In the genomic region with DNA sequence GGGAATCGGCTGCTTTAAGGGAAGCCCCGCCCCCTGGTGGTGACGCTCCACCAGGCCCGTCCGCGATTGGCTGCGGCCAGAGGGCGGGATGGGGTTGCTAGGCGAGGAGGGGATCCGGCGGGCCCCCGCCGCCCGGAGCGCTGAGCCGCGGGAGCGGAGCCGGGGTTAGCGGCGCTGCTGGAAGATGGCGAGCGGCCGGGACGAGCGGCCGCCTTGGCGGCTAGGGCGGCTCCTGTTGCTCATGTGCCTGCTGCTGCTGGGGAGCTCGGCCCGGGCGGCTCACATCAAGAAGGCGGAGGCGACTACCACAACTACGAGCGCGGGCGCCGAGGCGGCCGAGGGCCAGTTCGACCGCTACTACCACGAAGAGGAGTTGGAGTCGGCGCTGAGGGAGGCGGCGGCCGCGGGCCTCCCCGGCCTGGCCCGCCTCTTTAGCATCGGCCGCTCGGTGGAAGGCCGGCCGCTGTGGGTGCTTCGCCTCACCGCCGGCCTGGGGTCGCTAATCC, we compare ENCODE assay signal across 1 cellular context.
TF ChIP-seq lines count a peak whose summit lies in the region.

A gene (plus strand): TSS at position 131 of the 506 bp plus-strand sequence. CDS start 54 bp downstream, at position 185.

TF ChIP-seq in HepG2, 621 proteins besides CTCF, POLR2A, EP300 and RAD21 (continued from another document and continues in another):
- TF ChIP-seq, protein P1, sequence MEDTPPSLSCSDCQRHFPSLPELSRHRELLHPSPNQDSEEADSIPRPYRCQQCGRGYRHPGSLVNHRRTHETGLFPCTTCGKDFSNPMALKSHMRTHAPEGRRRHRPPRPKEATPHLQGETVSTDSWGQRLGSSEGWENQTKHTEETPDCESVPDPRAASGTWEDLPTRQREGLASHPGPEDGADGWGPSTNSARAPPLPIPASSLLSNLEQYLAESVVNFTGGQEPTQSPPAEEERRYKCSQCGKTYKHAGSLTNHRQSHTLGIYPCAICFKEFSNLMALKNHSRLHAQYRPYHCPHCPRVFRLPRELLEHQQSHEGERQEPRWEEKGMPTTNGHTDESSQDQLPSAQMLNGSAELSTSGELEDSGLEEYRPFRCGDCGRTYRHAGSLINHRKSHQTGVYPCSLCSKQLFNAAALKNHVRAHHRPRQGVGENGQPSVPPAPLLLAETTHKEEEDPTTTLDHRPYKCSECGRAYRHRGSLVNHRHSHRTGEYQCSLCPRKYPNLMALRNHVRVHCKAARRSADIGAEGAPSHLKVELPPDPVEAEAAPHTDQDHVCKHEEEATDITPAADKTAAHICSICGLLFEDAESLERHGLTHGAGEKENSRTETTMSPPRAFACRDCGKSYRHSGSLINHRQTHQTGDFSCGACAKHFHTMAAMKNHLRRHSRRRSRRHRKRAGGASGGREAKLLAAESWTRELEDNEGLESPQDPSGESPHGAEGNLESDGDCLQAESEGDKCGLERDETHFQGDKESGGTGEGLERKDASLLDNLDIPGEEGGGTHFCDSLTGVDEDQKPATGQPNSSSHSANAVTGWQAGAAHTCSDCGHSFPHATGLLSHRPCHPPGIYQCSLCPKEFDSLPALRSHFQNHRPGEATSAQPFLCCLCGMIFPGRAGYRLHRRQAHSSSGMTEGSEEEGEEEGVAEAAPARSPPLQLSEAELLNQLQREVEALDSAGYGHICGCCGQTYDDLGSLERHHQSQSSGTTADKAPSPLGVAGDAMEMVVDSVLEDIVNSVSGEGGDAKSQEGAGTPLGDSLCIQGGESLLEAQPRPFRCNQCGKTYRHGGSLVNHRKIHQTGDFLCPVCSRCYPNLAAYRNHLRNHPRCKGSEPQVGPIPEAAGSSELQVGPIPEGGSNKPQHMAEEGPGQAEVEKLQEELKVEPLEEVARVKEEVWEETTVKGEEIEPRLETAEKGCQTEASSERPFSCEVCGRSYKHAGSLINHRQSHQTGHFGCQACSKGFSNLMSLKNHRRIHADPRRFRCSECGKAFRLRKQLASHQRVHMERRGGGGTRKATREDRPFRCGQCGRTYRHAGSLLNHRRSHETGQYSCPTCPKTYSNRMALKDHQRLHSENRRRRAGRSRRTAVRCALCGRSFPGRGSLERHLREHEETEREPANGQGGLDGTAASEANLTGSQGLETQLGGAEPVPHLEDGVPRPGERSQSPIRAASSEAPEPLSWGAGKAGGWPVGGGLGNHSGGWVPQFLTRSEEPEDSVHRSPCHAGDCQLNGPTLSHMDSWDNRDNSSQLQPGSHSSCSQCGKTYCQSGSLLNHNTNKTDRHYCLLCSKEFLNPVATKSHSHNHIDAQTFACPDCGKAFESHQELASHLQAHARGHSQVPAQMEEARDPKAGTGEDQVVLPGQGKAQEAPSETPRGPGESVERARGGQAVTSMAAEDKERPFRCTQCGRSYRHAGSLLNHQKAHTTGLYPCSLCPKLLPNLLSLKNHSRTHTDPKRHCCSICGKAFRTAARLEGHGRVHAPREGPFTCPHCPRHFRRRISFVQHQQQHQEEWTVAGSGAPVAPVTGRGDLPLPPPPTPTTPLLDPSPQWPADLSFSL (CRISPR knock-in tag; IDR thresholded peaks at IDR 0.05), result no peak
- TF ChIP-seq HOXA5 (CRISPR knock-in tag; IDR thresholded peaks at IDR 0.05) (peak; percentile 90), ZNF724P (CRISPR knock-in tag; IDR thresholded peaks at IDR 0.05; ENCODE audit: borderline replicate concordance) (no peak), TOPORS (CRISPR knock-in tag; IDR thresholded peaks at IDR 0.05) (no peak), HNF4G (IDR thresholded peaks at IDR 0.05; ENCODE audit: borderline replicate concordance, low read depth, low read length) (no peak), HNF4G (CRISPR knock-in tag; IDR thresholded peaks at IDR 0.05; ENCODE audit: borderline replicate concordance, low read depth) (no peak), ZFAT (CRISPR knock-in tag; conservative IDR thresholded peaks at IDR 0.05) (no peak), HMG20B (CRISPR knock-in tag; conservative IDR thresholded peaks at IDR 0.05) (no peak), ZBTB38 (CRISPR knock-in tag; IDR thresholded peaks at IDR 0.05) (0 out of 2 replicates have a peak, but pooled peaks have one; percentile 7), CHD2 (IDR thresholded peaks at IDR 0.05; ENCODE audit: low read depth, low read length) (no peak), ZNF773 (CRISPR knock-in tag; IDR thresholded peaks at IDR 0.05; ENCODE audit: borderline replicate concordance) (no peak; the same call in 1 of the 2 replicates), NPAS2 (CRISPR knock-in tag; IDR thresholded peaks at IDR 0.05; ENCODE audit: borderline replicate concordance) (no peak), PHF8 (CRISPR knock-in tag; IDR thresholded peaks at IDR 0.05) (peak; percentile 81), SIX1 (CRISPR knock-in tag; IDR thresholded peaks at IDR 0.05; ENCODE audit: borderline replicate concordance) (no peak), FOXA3 (CRISPR knock-in tag; IDR thresholded peaks at IDR 0.05) (peak; percentile 53), NFYB (CRISPR knock-in tag; IDR thresholded peaks at IDR 0.05) (peak; percentile 83), ZNF557 (CRISPR knock-in tag; IDR thresholded peaks at IDR 0.05) (0 out of 2 replicates have a peak, but pooled peaks have one; percentile 41), KMT2A (CRISPR knock-in tag; IDR thresholded peaks at IDR 0.05) (peak; percentile 91), SKI (IDR thresholded peaks at IDR 0.05; ENCODE audit: partially characterized antibody) (no peak), ZNF451 (CRISPR knock-in tag; IDR thresholded peaks at IDR 0.05) (no peak), KDM1A (CRISPR knock-in tag; IDR thresholded peaks at IDR 0.05) (no peak), ZNF510 (CRISPR knock-in tag; IDR thresholded peaks at IDR 0.05; ENCODE audit: low read depth) (no peak), TCF12 (IDR thresholded peaks at IDR 0.05) (no peak), TCF12 (CRISPR knock-in tag; IDR thresholded peaks at IDR 0.05) (peak; percentile 66; the same call in 1 of the 2 replicates), NCOA5 (CRISPR knock-in tag; IDR thresholded peaks at IDR 0.05) (no peak), IKZF4 (CRISPR knock-in tag; IDR thresholded peaks at IDR 0.05; ENCODE audit: borderline replicate concordance, low read depth, not compliant biosample characterization) (no peak), ZNF367 (CRISPR knock-in tag; IDR thresholded peaks at IDR 0.05; ENCODE audit: borderline replicate concordance) (no peak; the same call in 1 of the 2 replicates), PAWR (CRISPR knock-in tag; IDR thresholded peaks at IDR 0.05; ENCODE audit: borderline replicate concordance) (no peak), NFE2 (CRISPR knock-in tag; IDR thresholded peaks at IDR 0.05) (no peak), HOXD1 (CRISPR knock-in tag; IDR thresholded peaks at IDR 0.05) (peak; percentile 57; the same call in 1 of the 2 replicates), BRD4 (CRISPR knock-in tag; IDR thresholded peaks at IDR 0.05) (peak; percentile 23; the same call in 1 of the 2 replicates), HIVEP1 (CRISPR knock-in tag; IDR thresholded peaks at IDR 0.05) (no peak; the same call in 1 of the 2 replicates), SP1 (IDR thresholded peaks at IDR 0.05) (no peak), SP1 (CRISPR knock-in tag; IDR thresholded peaks at IDR 0.05) (peak; percentile 96), HCFC1 (IDR thresholded peaks at IDR 0.05; ENCODE audit: low read depth, low read length) (no peak), ZNF382 (CRISPR knock-in tag; IDR thresholded peaks at IDR 0.05; ENCODE audit: borderline replicate concordance) (no peak), NFE2L1 (CRISPR knock-in tag; IDR thresholded peaks at IDR 0.05; ENCODE audit: borderline replicate concordance) (no peak), XBP1 (CRISPR knock-in tag; IDR thresholded peaks at IDR 0.05) (no peak), ZNF501 (CRISPR knock-in tag; IDR thresholded peaks at IDR 0.05) (0 out of 2 replicates have a peak, but pooled peaks have one; percentile 35), ZNF496 (CRISPR knock-in tag; IDR thresholded peaks at IDR 0.05; ENCODE audit: insufficient replicate concordance) (no peak), NFIC (IDR thresholded peaks at IDR 0.05; ENCODE audit: low read length) (no peak), FOXO1 (CRISPR knock-in tag; IDR thresholded peaks at IDR 0.05) (peak; percentile 54), EZH2 (conservative IDR thresholded peaks at IDR 0.05; ENCODE audit: low read depth, low read length) (no peak), MEF2D (CRISPR knock-in tag; IDR thresholded peaks at IDR 0.05) (no peak), KDM3A (CRISPR knock-in tag; IDR thresholded peaks at IDR 0.05; ENCODE audit: low read depth) (0 out of 2 replicates have a peak, but pooled peaks have one; percentile 17), SALL1 (CRISPR knock-in tag; IDR thresholded peaks at IDR 0.05) (peak; percentile 65; the same call in 1 of the 2 replicates), ZNF569 (CRISPR knock-in tag; IDR thresholded peaks at IDR 0.05; ENCODE audit: borderline replicate concordance) (no peak), BCL6 (CRISPR knock-in tag; IDR thresholded peaks at IDR 0.05) (no peak; the same call in none of the 2 replicates), ATF7-NPFF (CRISPR knock-in tag; IDR thresholded peaks at IDR 0.05; ENCODE audit: low read depth) (no peak), EED (CRISPR knock-in tag; IDR thresholded peaks at IDR 0.05) (peak; percentile 83; the same call in 1 of the 2 replicates), ARID2 (CRISPR knock-in tag; IDR thresholded peaks at IDR 0.05; ENCODE audit: borderline replicate concordance) (no peak), SIN3B (IDR thresholded peaks at IDR 0.05; ENCODE audit: low read length) (no peak), ZNF678 (CRISPR knock-in tag; IDR thresholded peaks at IDR 0.05) (no peak), ZSCAN21 (CRISPR knock-in tag; IDR thresholded peaks at IDR 0.05; ENCODE audit: borderline replicate concordance) (no peak)
- TF ChIP-seq, protein P2, sequence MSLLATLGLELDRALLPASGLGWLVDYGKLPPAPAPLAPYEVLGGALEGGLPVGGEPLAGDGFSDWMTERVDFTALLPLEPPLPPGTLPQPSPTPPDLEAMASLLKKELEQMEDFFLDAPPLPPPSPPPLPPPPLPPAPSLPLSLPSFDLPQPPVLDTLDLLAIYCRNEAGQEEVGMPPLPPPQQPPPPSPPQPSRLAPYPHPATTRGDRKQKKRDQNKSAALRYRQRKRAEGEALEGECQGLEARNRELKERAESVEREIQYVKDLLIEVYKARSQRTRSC (CRISPR knock-in tag; IDR thresholded peaks at IDR 0.05; ENCODE audit: low read depth), result no peak
- TF ChIP-seq, protein P3, sequence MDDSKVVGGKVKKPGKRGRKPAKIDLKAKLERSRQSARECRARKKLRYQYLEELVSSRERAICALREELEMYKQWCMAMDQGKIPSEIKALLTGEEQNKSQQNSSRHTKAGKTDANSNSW (CRISPR knock-in tag; IDR thresholded peaks at IDR 0.05; ENCODE audit: borderline replicate concordance), result 0 out of 2 replicates have a peak, but pooled peaks have one; percentile 3
- TF ChIP-seq, protein P4, sequence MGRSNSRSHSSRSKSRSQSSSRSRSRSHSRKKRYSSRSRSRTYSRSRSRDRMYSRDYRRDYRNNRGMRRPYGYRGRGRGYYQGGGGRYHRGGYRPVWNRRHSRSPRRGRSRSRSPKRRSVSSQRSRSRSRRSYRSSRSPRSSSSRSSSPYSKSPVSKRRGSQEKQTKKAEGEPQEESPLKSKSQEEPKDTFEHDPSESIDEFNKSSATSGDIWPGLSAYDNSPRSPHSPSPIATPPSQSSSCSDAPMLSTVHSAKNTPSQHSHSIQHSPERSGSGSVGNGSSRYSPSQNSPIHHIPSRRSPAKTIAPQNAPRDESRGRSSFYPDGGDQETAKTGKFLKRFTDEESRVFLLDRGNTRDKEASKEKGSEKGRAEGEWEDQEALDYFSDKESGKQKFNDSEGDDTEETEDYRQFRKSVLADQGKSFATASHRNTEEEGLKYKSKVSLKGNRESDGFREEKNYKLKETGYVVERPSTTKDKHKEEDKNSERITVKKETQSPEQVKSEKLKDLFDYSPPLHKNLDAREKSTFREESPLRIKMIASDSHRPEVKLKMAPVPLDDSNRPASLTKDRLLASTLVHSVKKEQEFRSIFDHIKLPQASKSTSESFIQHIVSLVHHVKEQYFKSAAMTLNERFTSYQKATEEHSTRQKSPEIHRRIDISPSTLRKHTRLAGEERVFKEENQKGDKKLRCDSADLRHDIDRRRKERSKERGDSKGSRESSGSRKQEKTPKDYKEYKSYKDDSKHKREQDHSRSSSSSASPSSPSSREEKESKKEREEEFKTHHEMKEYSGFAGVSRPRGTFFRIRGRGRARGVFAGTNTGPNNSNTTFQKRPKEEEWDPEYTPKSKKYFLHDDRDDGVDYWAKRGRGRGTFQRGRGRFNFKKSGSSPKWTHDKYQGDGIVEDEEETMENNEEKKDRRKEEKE (IDR thresholded peaks at IDR 0.05), result no peak
- TF ChIP-seq, protein P5, sequence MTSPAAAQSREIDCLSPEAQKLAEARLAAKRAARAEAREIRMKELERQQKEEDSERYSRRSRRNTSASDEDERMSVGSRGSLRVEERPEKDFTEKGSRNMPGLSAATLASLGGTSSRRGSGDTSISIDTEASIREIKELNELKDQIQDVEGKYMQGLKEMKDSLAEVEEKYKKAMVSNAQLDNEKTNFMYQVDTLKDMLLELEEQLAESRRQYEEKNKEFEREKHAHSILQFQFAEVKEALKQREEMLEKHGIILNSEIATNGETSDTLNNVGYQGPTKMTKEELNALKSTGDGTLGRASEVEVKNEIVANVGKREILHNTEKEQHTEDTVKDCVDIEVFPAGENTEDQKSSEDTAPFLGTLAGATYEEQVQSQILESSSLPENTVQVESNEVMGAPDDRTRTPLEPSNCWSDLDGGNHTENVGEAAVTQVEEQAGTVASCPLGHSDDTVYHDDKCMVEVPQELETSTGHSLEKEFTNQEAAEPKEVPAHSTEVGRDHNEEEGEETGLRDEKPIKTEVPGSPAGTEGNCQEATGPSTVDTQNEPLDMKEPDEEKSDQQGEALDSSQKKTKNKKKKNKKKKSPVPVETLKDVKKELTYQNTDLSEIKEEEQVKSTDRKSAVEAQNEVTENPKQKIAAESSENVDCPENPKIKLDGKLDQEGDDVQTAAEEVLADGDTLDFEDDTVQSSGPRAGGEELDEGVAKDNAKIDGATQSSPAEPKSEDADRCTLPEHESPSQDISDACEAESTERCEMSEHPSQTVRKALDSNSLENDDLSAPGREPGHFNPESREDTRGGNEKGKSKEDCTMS (CRISPR knock-in tag; conservative IDR thresholded peaks at IDR 0.05), result no peak
- TF ChIP-seq, protein P6, sequence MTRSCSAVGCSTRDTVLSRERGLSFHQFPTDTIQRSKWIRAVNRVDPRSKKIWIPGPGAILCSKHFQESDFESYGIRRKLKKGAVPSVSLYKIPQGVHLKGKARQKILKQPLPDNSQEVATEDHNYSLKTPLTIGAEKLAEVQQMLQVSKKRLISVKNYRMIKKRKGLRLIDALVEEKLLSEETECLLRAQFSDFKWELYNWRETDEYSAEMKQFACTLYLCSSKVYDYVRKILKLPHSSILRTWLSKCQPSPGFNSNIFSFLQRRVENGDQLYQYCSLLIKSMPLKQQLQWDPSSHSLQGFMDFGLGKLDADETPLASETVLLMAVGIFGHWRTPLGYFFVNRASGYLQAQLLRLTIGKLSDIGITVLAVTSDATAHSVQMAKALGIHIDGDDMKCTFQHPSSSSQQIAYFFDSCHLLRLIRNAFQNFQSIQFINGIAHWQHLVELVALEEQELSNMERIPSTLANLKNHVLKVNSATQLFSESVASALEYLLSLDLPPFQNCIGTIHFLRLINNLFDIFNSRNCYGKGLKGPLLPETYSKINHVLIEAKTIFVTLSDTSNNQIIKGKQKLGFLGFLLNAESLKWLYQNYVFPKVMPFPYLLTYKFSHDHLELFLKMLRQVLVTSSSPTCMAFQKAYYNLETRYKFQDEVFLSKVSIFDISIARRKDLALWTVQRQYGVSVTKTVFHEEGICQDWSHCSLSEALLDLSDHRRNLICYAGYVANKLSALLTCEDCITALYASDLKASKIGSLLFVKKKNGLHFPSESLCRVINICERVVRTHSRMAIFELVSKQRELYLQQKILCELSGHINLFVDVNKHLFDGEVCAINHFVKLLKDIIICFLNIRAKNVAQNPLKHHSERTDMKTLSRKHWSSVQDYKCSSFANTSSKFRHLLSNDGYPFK (CRISPR knock-in tag; IDR thresholded peaks at IDR 0.05; ENCODE audit: borderline replicate concordance), result no peak
